10 cellular contexts compared by ENCODE assay signal in genomic region chr20:58818585-58819285, GRCh38. TPM values are rescaled to one million over a fixed set of nuclear protein-coding genes. Genes with fewer than 3 reads are reported as not detected.
A peak's percentile ranks its signal among the peaks of the same experiment; 100 is the strongest.
DNase-seq lines count a peak whose midpoint lies in the region; TF ChIP-seq lines count a peak whose summit lies in the region.
"Had no signal": no experiment of that assay in that cellular context is flagged by ENCODE, and none has a peak within 500 bp of the region (broad histone marks: within the 10 kb centered on the region; RNA-seq: fewer than 3 reads in every experiment).

No MANE protein-coding gene starts in this region.

- intact Hi-C loops in adrenal gland (cut with DNase I), result no loop called here

- no peaks in the 10 kb centered on the region for H3K36me3 ChIP-seq in adrenal gland (replicated peaks in 1 of 2)
- H3K36me3 ChIP-seq: right lobe of liver had no signal

- H3K4me3 ChIP-seq in AG09309 (ENCODE audit: control insufficient read depth, low read depth, low read length) (no peak overlapping the region), adrenal gland (no peak overlapping the region)
- no peak overlapping the region for H3K4me3 ChIP-seq in Jurkat, Clone E6-1 (ENCODE audit: low read length)
- H3K4me3 ChIP-seq: right lobe of liver had no signal

- peaks cover 34% of the 10 kb centered on the region for H3K36me3 Mint-ChIP-seq in nephron (ENCODE audit: low read depth)
- H3K36me3 Mint-ChIP-seq in endothelial cell (ENCODE audit: low read depth, unreplicated experiment), result peaks cover 19% of the 10 kb centered on the region

- peaks cover 4% of the 10 kb centered on the region for H3K9me3 Mint-ChIP-seq in nephron
- no peaks in the 10 kb centered on the region for H3K9me3 Mint-ChIP-seq in endothelial cell (ENCODE audit: unreplicated experiment)

- no peaks in the 10 kb centered on the region for H3K4me1 ChIP-seq in adrenal gland (replicated peaks in 1 of 2)
- H3K4me1 ChIP-seq: right lobe of liver had no signal

- H3K27me3 ChIP-seq in adrenal gland, result no peaks in the 10 kb centered on the region
- H3K27me3 ChIP-seq: right lobe of liver had no signal

- peak overlapping the region in 1 of 3 experiments; percentile 5 for H3K4me3 Mint-ChIP-seq in nephron
- no peak overlapping the region for H3K4me3 Mint-ChIP-seq in endothelial cell (ENCODE audit: unreplicated experiment)

- H3K27ac Mint-ChIP-seq in nephron (peak overlapping the region in 2 of 3 experiments; percentile 16 to 63), endothelial cell (ENCODE audit: unreplicated experiment) (no peak overlapping the region)

- H3K9me3 ChIP-seq in adrenal gland (replicated peaks in 1 of 3), result no peaks in the 10 kb centered on the region
- H3K9me3 ChIP-seq: right lobe of liver had no signal

- peaks cover 51% of the 10 kb centered on the region for H3K4me1 Mint-ChIP-seq in nephron
- H3K4me1 Mint-ChIP-seq in endothelial cell (ENCODE audit: unreplicated experiment), result peaks cover 11% of the 10 kb centered on the region

- no peak overlapping the region for H3K27ac ChIP-seq in adrenal gland
- H3K27ac ChIP-seq: right lobe of liver had no signal

- TF ChIP-seq POLR2A in adrenal gland (IDR thresholded peaks at IDR 0.05), result no peak

- 86 to 88% (median 87%) methylated on average over 8 of the region's 8 CpGs for WGBS in adrenal gland, 4 donors

- peaks cover 10% of the 10 kb centered on the region for H3K27me3 Mint-ChIP-seq in nephron (ENCODE audit: low read depth)
- H3K27me3 Mint-ChIP-seq in endothelial cell (ENCODE audit: unreplicated experiment), result peaks cover 19% of the 10 kb centered on the region

- DNase-seq in AG09309 (ENCODE audit: low read depth) (peak; percentile 67), adrenal gland (no peak), putamen (ENCODE audit: low spot score) (no peak), endothelial cell (ENCODE audit: low spot score) (no peak), DMS153 treated with DMSO at 0.1 percent for 48 hours (lab: John Stamatoyannopoulos, UW; ENCODE audit: unreplicated experiment) (no peak)
- peak; percentile 95 for DNase-seq in Jurkat, Clone E6-1 (ENCODE audit: low read depth, low spot score)
- DNase-seq in activated T-helper 9 cell treated with anti-CD3 and anti-CD28 coated beads, Interleukin-2, amount 50 U/mL, for 16 hours (ENCODE audit: low read depth), result peak; percentile 16
- DNase-seq: NCI-H2081, right lobe of liver had no signal

- TF ChIP-seq CTCF in AG09309 (IDR thresholded peaks at IDR 0.05; ENCODE audit: control insufficient read depth, insufficient read depth, low read depth, low read length, missing control alignments), result no peak
- no peak for TF ChIP-seq CTCF in nephron (IDR thresholded peaks at IDR 0.05; ENCODE audit: unreplicated experiment in 3 of 3)
- TF ChIP-seq CTCF in adrenal gland (IDR thresholded peaks at IDR 0.05), result no peak
- TF ChIP-seq CTCF in endothelial cell (IDR thresholded peaks at IDR 0.05; ENCODE audit: unreplicated experiment), result no peak

RNA-seq across cellular contexts. Expression of gene GNAS-AS1, which starts 32.0 kb away (rescaled TPM):
- not detected for polyA plus RNA-seq in Jurkat, Clone E6-1 (2012; ENCODE audit: insufficient read depth, insufficient read length)
- under 1 TPM in 3 of 8 donors, not detected in 5; 0.11 to 0.61 (median 0.24) TPM for total RNA-seq in adrenal gland
- under 1 TPM; 0.09 to 0.72 (median 0.10) TPM for polyA plus RNA-seq in adrenal gland
- 4.9 TPM for total RNA-seq in endothelial cell (ENCODE audit: unreplicated experiment)

RNA-seq across cellular contexts. Expression of gene GNAS, which starts 33.8 kb away (rescaled TPM):
- 1,642 TPM for polyA plus RNA-seq in Jurkat, Clone E6-1 (2012; ENCODE audit: insufficient read depth, insufficient read length)
- total RNA-seq in adrenal gland (1,000 to 10,000 TPM in 7 of 8 donors, 100 to 1,000 TPM in 1; 614 to 1,525 (median 1,042) TPM), endothelial cell (ENCODE audit: unreplicated experiment) (1,989 TPM)
- 1,000 to 10,000 TPM; 2,293 to 6,333 (median 4,379) TPM for polyA plus RNA-seq in adrenal gland

Comparison
In these comparisons a context has a peak if more than half of its experiments do, and no peak if none do; other contexts are left out.
1. DNase-seq: peak in AG09309 (single experiment), Jurkat, Clone E6-1 (single experiment) and activated T-helper 9 cell treated with anti-CD3 and anti-CD28 coated beads, Interleukin-2, amount 50 U/mL, for 16 hours (single experiment); none in adrenal gland (0 of 7), putamen (single experiment), endothelial cell (single experiment) and DMS153 treated with DMSO at 0.1 percent for 48 hours (single experiment).